In genomic region chr7:150307904-150308303, GRCh38 we compare ENCODE assay signal across 21 cellular contexts. TPM values are rescaled to one million over a fixed set of nuclear protein-coding genes. Genes with fewer than 3 reads are reported as not detected.
"Had no signal": no experiment of that assay in that cellular context is flagged by ENCODE, and none has a peak within 500 bp of the region (broad histone marks: within the 10 kb centered on the region; RNA-seq: fewer than 3 reads in every experiment).

No MANE protein-coding gene starts in this region.

- H3K9me3 Mint-ChIP-seq: activated CD4-positive, alpha-beta memory T cell treated with anti-CD3 and anti-CD28 coated beads for 36 hours; activated naive CD8-positive, alpha-beta T cell treated with anti-CD3 and anti-CD28 coated beads for 36 hours; mesothelial cell of epicardium; T-helper 1 cell treated with Interleukin-12 subunit alpha and Interleukin-12 subunit beta and Interleukin-4 antibody, amounts not matched to agents 30 μg/mL and 1 μg/mL, for 36 hours had no signal

- H3K27me3 Mint-ChIP-seq: activated CD4-positive, alpha-beta memory T cell treated with anti-CD3 and anti-CD28 coated beads for 36 hours; activated CD4-positive, alpha-beta T cell treated with anti-CD3 and anti-CD28 coated beads for 36 hours; activated naive CD8-positive, alpha-beta T cell treated with anti-CD3 and anti-CD28 coated beads for 36 hours had no signal

- H3K27ac ChIP-seq: brain microvascular endothelial cell, esophagus muscularis mucosa, psoas muscle, right lobe of liver, spleen, stomach, testis had no signal

- ATAC-seq: activated CD4-positive, alpha-beta T cell treated with anti-CD3 and anti-CD28 coated beads for 36 hours; psoas muscle; right lobe of liver had no signal

- H3K36me3 ChIP-seq: brain microvascular endothelial cell, esophagus muscularis mucosa, right lobe of liver, spleen, stomach had no signal

- DNase-seq: activated CD4-positive, alpha-beta memory T cell treated with anti-CD3 and anti-CD28 coated beads for 36 hours; activated CD4-positive, alpha-beta T cell treated with anti-CD3 and anti-CD28 coated beads for 36 hours; activated gamma-delta T cell treated with Interleukin-2 at 50 U/mL for 16 hours; activated naive CD8-positive, alpha-beta T cell treated with anti-CD3 and anti-CD28 coated beads for 36 hours; activated T-cell treated with anti-CD3 and anti-CD28 coated beads, Interleukin-2, amount 50 U/mL, for 48 hours; brain microvascular endothelial cell; cortex of kidney; effector CD4-positive, alpha-beta T cell; glutamatergic neuron; hypothalamus; nephron progenitor cell; occipital lobe; psoas muscle; right lobe of liver; spleen; stimulated activated CD4-positive, alpha-beta T cell treated with anti-CD3 and anti-CD28 coated beads, Interleukin-1b, Interleukin-23, amount 100 ng/mL, for 48 hours; stomach; testis had no signal

- H3K36me3 Mint-ChIP-seq: activated CD4-positive, alpha-beta memory T cell treated with anti-CD3 and anti-CD28 coated beads for 36 hours; activated naive CD8-positive, alpha-beta T cell treated with anti-CD3 and anti-CD28 coated beads for 36 hours; mesothelial cell of epicardium had no signal

- H3K27ac Mint-ChIP-seq: activated CD4-positive, alpha-beta memory T cell treated with anti-CD3 and anti-CD28 coated beads for 36 hours; activated CD4-positive, alpha-beta T cell treated with anti-CD3 and anti-CD28 coated beads for 36 hours; activated naive CD8-positive, alpha-beta T cell treated with anti-CD3 and anti-CD28 coated beads for 36 hours; mesothelial cell of epicardium; nephron progenitor cell; T-helper 1 cell treated with Interleukin-12 subunit alpha and Interleukin-12 subunit beta and Interleukin-4 antibody, amounts not matched to agents 30 μg/mL and 1 μg/mL, for 36 hours had no signal

- H3K4me1 Mint-ChIP-seq: activated CD4-positive, alpha-beta T cell treated with anti-CD3 and anti-CD28 coated beads for 36 hours had no signal

- H3K4me3 ChIP-seq: esophagus muscularis mucosa, psoas muscle, right lobe of liver, spleen, stomach, testis had no signal

- H3K4me1 ChIP-seq: esophagus muscularis mucosa, psoas muscle, right lobe of liver, spleen, testis had no signal

- H3K9me3 ChIP-seq: esophagus muscularis mucosa, psoas muscle, right lobe of liver, spleen, stomach, testis had no signal

- H3K4me3 Mint-ChIP-seq: activated CD4-positive, alpha-beta memory T cell treated with anti-CD3 and anti-CD28 coated beads for 36 hours; activated CD4-positive, alpha-beta T cell treated with anti-CD3 and anti-CD28 coated beads for 36 hours; activated naive CD8-positive, alpha-beta T cell treated with anti-CD3 and anti-CD28 coated beads for 36 hours; mesothelial cell of epicardium; nephron progenitor cell; T-helper 1 cell treated with Interleukin-12 subunit alpha and Interleukin-12 subunit beta and Interleukin-4 antibody, amounts not matched to agents 30 μg/mL and 1 μg/mL, for 36 hours had no signal

- H3K27me3 ChIP-seq: brain microvascular endothelial cell, esophagus muscularis mucosa, right lobe of liver, spleen, stomach, testis had no signal

RNA-seq across cellular contexts. Expression of gene RARRES2, which starts 33.5 kb away (rescaled TPM):
- total RNA-seq: activated CD4-positive, alpha-beta memory T cell treated with anti-CD3 and anti-CD28 coated beads for 36 hours; activated CD4-positive, alpha-beta T cell treated with anti-CD3 and anti-CD28 coated beads for 36 hours; activated naive CD8-positive, alpha-beta T cell treated with anti-CD3 and anti-CD28 coated beads for 36 hours had no signal
